In genomic region chr19:56398809-56399208, GRCh38 we compare ENCODE assay signal across 27 cellular contexts.
"Had no signal": no experiment of that assay in that cellular context is flagged by ENCODE, and none has a peak within 500 bp of the region (broad histone marks: within the 10 kb centered on the region; RNA-seq: fewer than 3 reads in every experiment).

No MANE protein-coding gene starts in this region.

- H3K4me3 Mint-ChIP-seq: natural killer cell; stimulated activated effector memory CD8-positive, alpha-beta T cell treated with anti-CD3 and anti-CD28 coated beads, Interleukin-12 subunit alpha, Interleukin-12 subunit beta, amount 100 ng/mL, for 72 hours; stimulated activated naive B cell treated with anti-CD40 and anti-IgM and Interleukin-4, amounts not matched to agents 10 μg/mL and 1 μg/mL and 100 μg/mL, for 72 hours; stimulated activated naive CD8-positive, alpha-beta T cell treated with anti-CD3 and anti-CD28 coated beads, Interleukin-15, Interleukin-2, amounts not matched to agents 100 ng/mL and 50 ng/mL, for 24 hours had no signal

- H3K9me3 ChIP-seq: thyroid gland had no signal

- H3K27me3 Mint-ChIP-seq: progenitor cell of endocrine pancreas; stimulated activated naive B cell treated with anti-CD40 and anti-IgM and Interleukin-4, amounts not matched to agents 10 μg/mL and 1 μg/mL and 100 μg/mL, for 72 hours; stimulated activated naive CD8-positive, alpha-beta T cell treated with anti-CD3 and anti-CD28 coated beads, Interleukin-15, Interleukin-2, amounts not matched to agents 100 ng/mL and 50 ng/mL, for 24 hours had no signal

- DNase-seq: natural killer cell; occipital lobe; ovary; posterior cingulate gyrus; psoas muscle; right cardiac atrium; right lobe of liver; sigmoid colon; small intestine; stimulated activated CD4-positive, alpha-beta T cell treated with anti-CD3 and anti-CD28 coated beads, Interleukin-15, amount 100 ng/mL, for 24 hours; stimulated activated CD4-positive, alpha-beta T cell treated with anti-CD3 and anti-CD28 coated beads, Interleukin-2, amount 100 ng/mL, for 24 hours; stimulated activated CD4-positive, alpha-beta T cell treated with anti-CD3 and anti-CD28 coated beads, Interleukin-2, amount 100 ng/mL, for 48 hours; stimulated activated CD4-positive, alpha-beta T cell treated with anti-CD3 and anti-CD28 coated beads, Interleukin-4, amount 100 ng/mL, for 24 hours; stimulated activated naive B cell treated with anti-CD40 and anti-IgM and Interleukin-4, amounts not matched to agents 10 μg/mL and 1 μg/mL and 100 μg/mL, for 72 hours; stimulated activated naive CD4-positive, alpha-beta T cell treated with Interleukin-2 at 50 U/mL for 16 hours; stomach; thyroid gland; trophoblast cell; upper lobe of left lung had no signal

- H3K36me3 ChIP-seq: ovary, right lobe of liver had no signal

- ATAC-seq: natural killer cell; psoas muscle; right cardiac atrium; right lobe of liver; stimulated activated effector memory CD8-positive, alpha-beta T cell treated with anti-CD3 and anti-CD28 coated beads, Interleukin-12 subunit alpha, Interleukin-12 subunit beta, amount 100 ng/mL, for 72 hours; stimulated activated naive B cell treated with anti-CD40 and anti-IgM and Interleukin-4, amounts not matched to agents 10 μg/mL and 1 μg/mL and 100 μg/mL, for 72 hours had no signal

- H3K4me3 ChIP-seq: ovary, psoas muscle, right lobe of liver, sigmoid colon, stomach, thoracic aorta, thyroid gland, tibial nerve, upper lobe of left lung, vagina had no signal

- H3K9ac ChIP-seq: parathyroid adenoma had no signal

- H3K79me2 ChIP-seq: parathyroid adenoma had no signal

- H3K27me3 ChIP-seq: ovary, right lobe of liver, sigmoid colon, stomach, thyroid gland, tibial nerve, upper lobe of left lung, vagina had no signal

- H3K27ac Mint-ChIP-seq: natural killer cell; nephron; progenitor cell of endocrine pancreas; stimulated activated effector memory CD8-positive, alpha-beta T cell treated with anti-CD3 and anti-CD28 coated beads, Interleukin-12 subunit alpha, Interleukin-12 subunit beta, amount 100 ng/mL, for 72 hours; stimulated activated naive B cell treated with anti-CD40 and anti-IgM and Interleukin-4, amounts not matched to agents 10 μg/mL and 1 μg/mL and 100 μg/mL, for 72 hours; stimulated activated naive CD8-positive, alpha-beta T cell treated with anti-CD3 and anti-CD28 coated beads, Interleukin-15, Interleukin-2, amounts not matched to agents 100 ng/mL and 50 ng/mL, for 24 hours had no signal

- H3K27ac ChIP-seq: ovary, parathyroid adenoma, psoas muscle, right lobe of liver, sigmoid colon, stomach, thoracic aorta, thyroid gland, tibial nerve, upper lobe of left lung, vagina had no signal
